Comparison of ENCODE assay signal across 20 cellular contexts in the genomic region with DNA sequence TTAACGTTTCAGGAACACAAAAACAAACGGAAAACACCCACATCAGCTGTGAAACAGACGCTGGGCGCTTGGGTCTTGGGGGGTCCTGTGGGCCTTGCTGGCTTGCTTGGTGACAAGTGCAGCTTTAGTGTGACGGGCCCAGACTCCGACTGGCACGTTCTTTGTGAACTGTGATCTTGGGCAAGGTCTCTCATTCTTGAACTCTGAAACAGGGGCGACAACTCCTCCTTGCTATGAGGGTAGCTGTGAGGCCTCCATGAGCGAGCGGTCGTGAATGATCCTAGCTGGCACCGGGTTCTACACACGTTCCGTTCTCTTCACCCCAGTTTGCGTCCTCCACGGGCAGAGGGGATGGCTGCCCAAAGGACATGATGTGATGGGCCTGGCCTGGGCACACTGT. TPM values are rescaled to one million over a fixed set of nuclear protein-coding genes. Genes with fewer than 3 reads are reported as not detected.
A peak's percentile ranks its signal among the peaks of the same experiment; 100 is the strongest.
DNase-seq lines count a peak whose midpoint lies in the region; ATAC-seq, FAIRE-seq and TF ChIP-seq lines count a peak whose summit lies in the region.
"Had no signal": no experiment of that assay in that cellular context is flagged by ENCODE, and none has a peak within 500 bp of the region (broad histone marks: within the 10 kb centered on the region; RNA-seq: fewer than 3 reads in every experiment).

No MANE protein-coding gene starts in this region.

- H3K27me3 Mint-ChIP-seq in activated T-cell treated with anti-CD3 and anti-CD28 coated beads, Interleukin-2, amount 50 U/mL, for 72 hours (ENCODE audit: low read depth): no peaks in the 10 kb centered on the region
- H3K27me3 Mint-ChIP-seq: T-helper 17 cell had no signal

- peaks cover 9 to 17% of the 10 kb centered on the region in 2 donors for H3K36me3 ChIP-seq in duodenal mucosa (ENCODE audit: control insufficient read depth in 1 of 2, insufficient read depth in 2 of 2, low read length in 2 of 2)
- H3K36me3 ChIP-seq in muscle layer of duodenum (ENCODE audit: control insufficient read depth in 1 of 2, insufficient read depth in 2 of 2, low read length in 2 of 2): peaks cover 8 to 16% of the 10 kb centered on the region in 2 donors
- no peaks in the 10 kb centered on the region for H3K36me3 ChIP-seq in testis (ENCODE audit: low read depth, missing control alignments)
- H3K36me3 ChIP-seq in small intestine (ENCODE audit: control insufficient read depth in 2 of 2, insufficient read depth in 2 of 2, low read length in 2 of 2): peaks cover 3 to 6% of the 10 kb centered on the region in 2 donors

- ATAC-seq in activated T-cell treated with anti-CD3 and anti-CD28 coated beads, Interleukin-2, amount 50 U/mL, for 72 hours (replicated peaks in 1 of 2): no peak
- ATAC-seq: GM12878, T-helper 17 cell had no signal

- H3K27ac ChIP-seq in VCaP (peak overlapping the region; percentile 84), duodenal mucosa (ENCODE audit: low read depth, low read length) (peak overlapping the region; percentile 3), muscle layer of duodenum (ENCODE audit: low read length) (peak overlapping the region; percentile 58), testis (peak overlapping the region; percentile 26 to 76), small intestine (ENCODE audit: low read depth in 1 of 2, low read length in 1 of 2) (peak overlapping the region in 1 of 2 donors; percentile 46)

- TF ChIP-seq POLR2A in testis (IDR thresholded peaks at IDR 0.05): no peak

- no peak for FAIRE-seq in small intestine (lab: Jason Lieb, UNC)
- FAIRE-seq: GM12878 had no signal

- in situ Hi-C loops in KBM-7 (cut with MboI; ENCODE audit: low pct_unique_long_range_greater_than_20kb, low sequenced_read_pairs): no loop called here

- peak overlapping the region in 1 of 2 donors; percentile 38 for H3K9ac ChIP-seq in duodenal mucosa (ENCODE audit: low read depth in 1 of 2, low read length in 2 of 2)

- no peak overlapping the region for H3K4me3 Mint-ChIP-seq in activated T-cell treated with anti-CD3 and anti-CD28 coated beads, Interleukin-2, amount 50 U/mL, for 72 hours
- H3K4me3 Mint-ChIP-seq: nephron progenitor cell, T-helper 17 cell had no signal

- no peaks in the 10 kb centered on the region for H3K9me3 Mint-ChIP-seq in activated T-cell treated with anti-CD3 and anti-CD28 coated beads, Interleukin-2, amount 50 U/mL, for 72 hours

- no peak for DNase-seq in testis
- no peak for DNase-seq in small intestine
- DNase-seq in KBM-7: no peak
- DNase-seq in AG08395 (ENCODE audit: low spot score): no peak
- DNase-seq in activated T-cell treated with anti-CD3 and anti-CD28 coated beads, Interleukin-2, amount 50 U/mL, for 72 hours: no peak
- DNase-seq: activated CD4-positive, CD25-positive, alpha-beta regulatory T cell; activated CD8-positive, alpha-beta memory T cell treated with anti-CD3 and anti-CD28 coated beads for 24 hours; cerebellar nuclear complex; foreskin melanocyte; GDM1; mammary epithelial cell; MM.1S; NCI-H2029; nephron progenitor cell; SHP77; T-helper 17 cell had no signal

- intact Hi-C loops in testis (cut with DNase I; ENCODE audit: low total_unique reads): no loop called here

- peaks cover 4% of the 10 kb centered on the region for H3K4me1 Mint-ChIP-seq in activated T-cell treated with anti-CD3 and anti-CD28 coated beads, Interleukin-2, amount 50 U/mL, for 72 hours (ENCODE audit: low read depth)
- H3K4me1 Mint-ChIP-seq: nephron progenitor cell, T-helper 17 cell had no signal

- H3K4me1 ChIP-seq in duodenal mucosa (ENCODE audit: control insufficient read depth in 1 of 2, insufficient read depth in 2 of 2, low read length in 2 of 2) (peaks cover 13 to 20% of the 10 kb centered on the region in 2 donors), muscle layer of duodenum (ENCODE audit: control insufficient read depth in 1 of 2, insufficient read depth in 2 of 2, low read length in 2 of 2) (peaks cover 0 to 5% of the 10 kb centered on the region in 2 donors), testis (peaks cover 15% of the 10 kb centered on the region), small intestine (ENCODE audit: control insufficient read depth in 2 of 2, insufficient read depth in 1 of 2, low read depth in 1 of 2, low read length in 1 of 2) (no peaks in the 10 kb centered on the region)

- 69 to 78% methylated on average over 16 of the region's 16 CpGs for WGBS in testis, 2 donors
- 68 to 77% (median 74%) methylated on average over 16 of the region's 16 CpGs for WGBS in small intestine, 3 donors

- no peaks in the 10 kb centered on the region for H3K9me3 ChIP-seq in duodenal mucosa (ENCODE audit: control insufficient read depth in 1 of 2, low read length in 2 of 2)
- no peaks in the 10 kb centered on the region for H3K9me3 ChIP-seq in muscle layer of duodenum (ENCODE audit: control insufficient read depth in 1 of 2, low read length in 2 of 2)
- H3K9me3 ChIP-seq in testis: no peaks in the 10 kb centered on the region
- H3K9me3 ChIP-seq in small intestine (ENCODE audit: control insufficient read depth, low read depth): no peaks in the 10 kb centered on the region

- H3K36me3 Mint-ChIP-seq in activated T-cell treated with anti-CD3 and anti-CD28 coated beads, Interleukin-2, amount 50 U/mL, for 72 hours (ENCODE audit: insufficient read depth in 2 of 2): peaks cover 2 to 3% of the 10 kb centered on the region in 2 donors

- H3K27me3 ChIP-seq in duodenal mucosa (ENCODE audit: control insufficient read depth in 1 of 2, insufficient read depth in 2 of 2, low read length in 2 of 2): no peaks in the 10 kb centered on the region
- no peaks in the 10 kb centered on the region for H3K27me3 ChIP-seq in muscle layer of duodenum (ENCODE audit: low read depth, low read length)
- H3K27me3 ChIP-seq in testis: no peaks in the 10 kb centered on the region
- no peaks in the 10 kb centered on the region for H3K27me3 ChIP-seq in small intestine (ENCODE audit: control insufficient read depth in 2 of 2, insufficient read depth in 2 of 2, low read length in 2 of 2)

- TF ChIP-seq CTCF in VCaP (conservative IDR thresholded peaks at IDR 0.05): no peak
- no peak for TF ChIP-seq CTCF in testis (IDR thresholded peaks at IDR 0.05)

- no peak overlapping the region for H3K27ac Mint-ChIP-seq in activated T-cell treated with anti-CD3 and anti-CD28 coated beads, Interleukin-2, amount 50 U/mL, for 72 hours
- H3K27ac Mint-ChIP-seq: nephron progenitor cell, T-helper 17 cell had no signal

- H3K4me3 ChIP-seq in duodenal mucosa (ENCODE audit: low read depth in 1 of 2, low read length in 2 of 2): no peak overlapping the region
- no peak overlapping the region for H3K4me3 ChIP-seq in muscle layer of duodenum (ENCODE audit: low read depth in 1 of 2, low read length in 2 of 2)
- H3K4me3 ChIP-seq in testis: no peak overlapping the region
- H3K4me3 ChIP-seq in small intestine (ENCODE audit: low read depth in 1 of 2, low read length in 2 of 2): no peak overlapping the region
- H3K4me3 ChIP-seq: GM12878 had no signal

RNA-seq across cellular contexts. Expression of a gene that starts 8.7 kb away (rescaled TPM):
- total RNA-seq in testis: 10 to 100 TPM; 15.4 to 15.8 TPM
- polyA plus RNA-seq in testis (ENCODE audit: insufficient read depth, low read depth, low replicate concordance): 12.7 TPM
- 1 to 10 TPM in 2 of 3 donors, not detected in 1; 2.2 to 4.1 TPM for polyA plus RNA-seq in small intestine
- total RNA-seq in activated T-cell treated with anti-CD3 and anti-CD28 coated beads, Interleukin-2, amount 50 U/mL, for 72 hours: under 1 TPM; 0.21 to 0.41 TPM
- total RNA-seq: mammary epithelial cell, T-helper 17 cell had no signal
- polyA plus RNA-seq: mammary epithelial cell had no signal

RNA-seq across cellular contexts. Expression of a gene that starts 11.2 kb away (rescaled TPM):
- total RNA-seq in testis: 100 to 1,000 TPM; 728 to 906 TPM
- polyA plus RNA-seq in testis (ENCODE audit: insufficient read depth, low read depth, low replicate concordance): 989 TPM
- 1,000 to 10,000 TPM; 1,641 to 2,574 (median 2,513) TPM for polyA plus RNA-seq in small intestine
- 1,000 to 10,000 TPM; 1,606 to 1,760 TPM for total RNA-seq in activated T-cell treated with anti-CD3 and anti-CD28 coated beads, Interleukin-2, amount 50 U/mL, for 72 hours

RNA-seq across cellular contexts. Expression of a gene that starts 28.1 kb away (rescaled TPM):
- total RNA-seq in testis: 10 to 100 TPM; 23.5 to 24.6 TPM
- polyA plus RNA-seq in testis (ENCODE audit: insufficient read depth, low read depth, low replicate concordance) (19.5 TPM), small intestine (10 to 100 TPM in 1 of 3 donors, 1 to 10 TPM in 2; 5.1 to 16.4 (median 5.6) TPM)
- total RNA-seq in activated T-cell treated with anti-CD3 and anti-CD28 coated beads, Interleukin-2, amount 50 U/mL, for 72 hours: 10 to 100 TPM; 23.4 to 24.1 TPM

Comparison
In these comparisons a context has a peak if more than half of its experiments do, and no peak if none do; other contexts are left out.
1. RNA of a gene that starts 8.7 kb away (total RNA-seq): 15.4 to 15.8 TPM in testis; 0.21 to 0.41 TPM in activated T-cell treated with anti-CD3 and anti-CD28 coated beads, Interleukin-2, amount 50 U/mL, for 72 hours; every median in the first group is over 10 times any median in the second.